In genomic region chr22:23129149-23129548, GRCh38 we compare ENCODE assay signal across 21 cellular contexts. TPM values are rescaled to one million over a fixed set of nuclear protein-coding genes. Genes with fewer than 3 reads are reported as not detected.
"Had no signal": no experiment of that assay in that cellular context is flagged by ENCODE, and none has a peak within 500 bp of the region (broad histone marks: within the 10 kb centered on the region; RNA-seq: fewer than 3 reads in every experiment).

No MANE protein-coding gene starts in this region.

- H3K36me3 ChIP-seq: colonic mucosa, gastrocnemius medialis, heart left ventricle, lower lobe of right lung, pancreas, stomach, thoracic aorta, tibial nerve, upper lobe of left lung had no signal

- H3K27ac Mint-ChIP-seq: endodermal cell had no signal

- H3K79me2 ChIP-seq: hepatocyte had no signal

- H3K27me3 ChIP-seq: colonic mucosa, gastrocnemius medialis, heart left ventricle, hepatocyte, pancreas, stomach, tibial nerve, upper lobe of left lung had no signal

- H3K4me3 Mint-ChIP-seq: endodermal cell had no signal

- DNase-seq: kidney had no signal

- H3K4me2 ChIP-seq: hepatocyte, smooth muscle cell had no signal

- H3K9me3 Mint-ChIP-seq: endodermal cell, nephron had no signal

- H3K4me1 ChIP-seq: colonic mucosa, lower lobe of right lung, upper lobe of left lung had no signal

- H3K4me3 ChIP-seq: colonic mucosa, gastrocnemius medialis, heart left ventricle, hepatocyte, lower lobe of right lung, pancreas, smooth muscle cell, stomach, thoracic aorta, tibial nerve, upper lobe of left lung had no signal

- H3K27ac ChIP-seq: colonic mucosa, epithelial cell of prostate, gastrocnemius medialis, heart left ventricle, hepatocyte, lower lobe of right lung, pancreas, stomach, thoracic aorta, tibial nerve, upper lobe of left lung had no signal

RNA-seq across cellular contexts. Expression of gene RSPH14, which starts 12.6 kb away (rescaled TPM):
- total RNA-seq: cardiac septum, esophagus mucosa, gastrocnemius medialis, glomerular endothelial cell, heart left ventricle, hepatocyte, left ventricle myocardium superior, mononuclear cell, smooth muscle cell, stomach, subcutaneous adipose tissue had no signal
- polyA plus RNA-seq: heart left ventricle had no signal

RNA-seq across cellular contexts. Expression of gene RAB36, which starts 16.1 kb away (rescaled TPM):
- total RNA-seq: mononuclear cell had no signal
